9 cellular contexts compared by ENCODE assay signal in genomic region chr10:104253576-104254410, GRCh38. TPM values are rescaled to one million over a fixed set of nuclear protein-coding genes. Genes with fewer than 3 reads are reported as not detected.
DNase-seq lines count a peak whose midpoint lies in the region; TF ChIP-seq lines count a peak whose summit lies in the region.
"Had no signal": no experiment of that assay in that cellular context is flagged by ENCODE, and none has a peak within 500 bp of the region (broad histone marks: within the 10 kb centered on the region; RNA-seq: fewer than 3 reads in every experiment).

No MANE protein-coding gene starts in this region.

- intact Hi-C loops in dorsolateral prefrontal cortex (cut with DNase I) = no loop called here

- TF ChIP-seq CTCF in MM.1S (IDR thresholded peaks at IDR 0.05; ENCODE audit: low read length) (no peak), dorsolateral prefrontal cortex (IDR thresholded peaks at IDR 0.05 in 54 of 56, conservative IDR thresholded peaks at IDR 0.05 in 2 of 56; ENCODE audit: low read depth in 1 of 56, partially characterized antibody in 56 of 56) (no peak), neural crest cell (conservative IDR thresholded peaks at IDR 0.05) (no peak)

- no peaks in the 10 kb centered on the region for H3K9me3 ChIP-seq in MM.1S (replicated peaks; ENCODE audit: insufficient read depth, low read length)

- no peaks in the 10 kb centered on the region for H3K9me2 ChIP-seq in MM.1S (replicated peaks; ENCODE audit: insufficient read depth, low read length)

- H3F3A ChIP-seq in MM.1S (ENCODE audit: insufficient read depth, low read length) = 0 out of 2 replicates have a peak, but pooled peaks cover 8% of the 10 kb centered on the region

- peaks cover 12% of the 10 kb centered on the region; the same call in 1 of the 2 replicates for H3K4me1 ChIP-seq in MM.1S (ENCODE audit: low read length)

- H3K4me1 Mint-ChIP-seq in neural crest cell = peaks cover 37% of the 10 kb centered on the region

- H3K79me2 ChIP-seq in MM.1S (ENCODE audit: low read length) = peaks cover 40% of the 10 kb centered on the region

- H4K20me1 ChIP-seq in MM.1S (ENCODE audit: insufficient read depth, low read length) = no peaks in the 10 kb centered on the region

- peak overlapping the region; percentile 93 for H3K4me3 Mint-ChIP-seq in neural crest cell

- peaks cover 5% of the 10 kb centered on the region for H3K36me3 Mint-ChIP-seq in neural crest cell (ENCODE audit: low read depth)

- H3K27me3 ChIP-seq in MM.1S (replicated peaks; ENCODE audit: insufficient read depth, low read length) (no peaks in the 10 kb centered on the region), dorsolateral prefrontal cortex (no peaks in the 10 kb centered on the region)

- DNase-seq in CD1c-positive myeloid dendritic cell (ENCODE audit: extremely low spot score) = peak; percentile 34
- DNase-seq in MM.1S = no peak
- DNase-seq in dorsolateral prefrontal cortex = no peak
- DNase-seq in neural crest cell (ENCODE audit: low read depth, low spot score) = no peak
- no peak for DNase-seq in epidermal melanocyte (ENCODE audit: insufficient read length, low spot score)
- no peak for DNase-seq in foreskin melanocyte
- no peak for DNase-seq in HuH-7.5 (ENCODE audit: low spot score)
- DNase-seq in RPMI8226 = no peak

- no peaks in the 10 kb centered on the region for H3K36me3 ChIP-seq in MM.1S (replicated peaks; ENCODE audit: insufficient read depth, low read length)

- no peaks in the 10 kb centered on the region for H3K9me3 Mint-ChIP-seq in neural crest cell

- H3K27ac ChIP-seq in MM.1S (ENCODE audit: low read length) = no peak overlapping the region
- H3K27ac ChIP-seq in dorsolateral prefrontal cortex = peak overlapping the region; percentile 43 to 99 (median 98)

- H2AFZ ChIP-seq in MM.1S (ENCODE audit: low read length) = peak overlapping the region; percentile 94

- H3K4me2 ChIP-seq in MM.1S (ENCODE audit: low read depth, low read length) = peak overlapping the region; percentile 78

- H3K9ac ChIP-seq in MM.1S (ENCODE audit: low read length) = peak overlapping the region; percentile 89; the same call in 1 of the 2 replicates

- H3K27ac Mint-ChIP-seq in neural crest cell (ENCODE audit: unreplicated experiment) = no peak overlapping the region

- peaks cover 17% of the 10 kb centered on the region for H3K27me3 Mint-ChIP-seq in neural crest cell (ENCODE audit: low read depth)

- peak overlapping the region; percentile 90 for H3K4me3 ChIP-seq in MM.1S (ENCODE audit: low read length)
- peak overlapping the region; percentile 66 to 99 (median 93) for H3K4me3 ChIP-seq in dorsolateral prefrontal cortex

RNA-seq across cellular contexts. Expression of gene GSTO1, which starts 0.9 kb away (rescaled TPM):
- total RNA-seq in dorsolateral prefrontal cortex = 100 to 1,000 TPM in 27 of 120 experiments, 10 to 100 TPM in 93; 45.5 to 124 (median 88.3) TPM
- total RNA-seq in neural crest cell = 85.9 and 86.8 TPM in 2 replicates

RNA-seq across cellular contexts. Expression of gene GSTO2, which starts 15.2 kb away (rescaled TPM):
- total RNA-seq in dorsolateral prefrontal cortex = 10 to 100 TPM in 109 of 120 experiments, 1 to 10 TPM in 11; 7.2 to 31.4 (median 14.2) TPM
- 0.27 and 0.58 TPM in 2 replicates for total RNA-seq in neural crest cell

RNA-seq across cellular contexts. Expression of gene CFAP43, which starts 21.6 kb away (rescaled TPM):
- total RNA-seq in dorsolateral prefrontal cortex = 10 to 100 TPM in 2 of 120 experiments, 1 to 10 TPM in 118; 2.2 to 10.5 (median 5.3) TPM
- total RNA-seq in neural crest cell = 0.63 and 0.71 TPM in 2 replicates
- total RNA-seq: T-helper 1 cell treated with Interleukin-12 subunit alpha and Interleukin-12 subunit beta and Interleukin-4 antibody, amounts not matched to agents 30 ng/mL and 1 ng/mL, for 36 hours had no signal
